27 cellular contexts compared by ENCODE assay signal in genomic region chrX:115311139-115311538, GRCh38. TPM values are rescaled to one million over a fixed set of nuclear protein-coding genes. Genes with fewer than 3 reads are reported as not detected.
"Had no signal": no experiment of that assay in that cellular context is flagged by ENCODE, and none has a peak within 500 bp of the region (broad histone marks: within the 10 kb centered on the region; RNA-seq: fewer than 3 reads in every experiment).

No MANE protein-coding gene starts in this region.

- H3K9me3 ChIP-seq: lower lobe of right lung, tibial artery had no signal

- H3K27ac Mint-ChIP-seq: activated CD4-positive, alpha-beta memory T cell treated with anti-CD3 and anti-CD28 coated beads for 36 hours; activated naive CD8-positive, alpha-beta T cell treated with anti-CD3 and anti-CD28 coated beads for 36 hours; immature natural killer cell; natural killer cell; T-helper 1 cell treated with Interleukin-12 subunit alpha and Interleukin-12 subunit beta and Interleukin-4 antibody, amounts not matched to agents 30 μg/mL and 1 μg/mL, for 36 hours had no signal

- H3K4me3 ChIP-seq: breast epithelium, lower lobe of right lung, pancreas, tibial artery had no signal

- H3K4me3 Mint-ChIP-seq: activated CD4-positive, alpha-beta memory T cell treated with anti-CD3 and anti-CD28 coated beads for 36 hours; activated naive CD8-positive, alpha-beta T cell treated with anti-CD3 and anti-CD28 coated beads for 36 hours; central memory CD8-positive, alpha-beta T cell; immature natural killer cell; natural killer cell; T-helper 1 cell treated with Interleukin-12 subunit alpha and Interleukin-12 subunit beta and Interleukin-4 antibody, amounts not matched to agents 30 μg/mL and 1 μg/mL, for 36 hours had no signal

- H3K4me1 ChIP-seq: breast epithelium, lower lobe of right lung, pancreas, tibial artery had no signal

- H3K36me3 ChIP-seq: breast epithelium, lower lobe of right lung, pancreas, tibial artery had no signal

- H3K9me3 Mint-ChIP-seq: activated CD4-positive, alpha-beta memory T cell treated with anti-CD3 and anti-CD28 coated beads for 36 hours; activated naive CD8-positive, alpha-beta T cell treated with anti-CD3 and anti-CD28 coated beads for 36 hours; central memory CD8-positive, alpha-beta T cell; natural killer cell; T-helper 1 cell treated with Interleukin-12 subunit alpha and Interleukin-12 subunit beta and Interleukin-4 antibody, amounts not matched to agents 30 μg/mL and 1 μg/mL, for 36 hours had no signal

- H3K4me1 Mint-ChIP-seq: activated naive CD8-positive, alpha-beta T cell treated with anti-CD3 and anti-CD28 coated beads for 36 hours; central memory CD8-positive, alpha-beta T cell; immature natural killer cell; natural killer cell had no signal

- H3K27me3 ChIP-seq: tibial artery had no signal

- H3K27ac ChIP-seq: breast epithelium, lower lobe of right lung, pancreas, tibial artery had no signal

- ATAC-seq: esophagus mucosa; left lobe of liver; stimulated activated naive CD8-positive, alpha-beta T cell treated with anti-CD3 and anti-CD28 coated beads, Interleukin-15, Interleukin-2, amounts not matched to agents 100 U/mL and 50 U/mL, for 24 hours had no signal

- H3K27me3 Mint-ChIP-seq: activated CD4-positive, alpha-beta memory T cell treated with anti-CD3 and anti-CD28 coated beads for 36 hours; activated naive CD8-positive, alpha-beta T cell treated with anti-CD3 and anti-CD28 coated beads for 36 hours; central memory CD8-positive, alpha-beta T cell had no signal

- H3K36me3 Mint-ChIP-seq: activated CD4-positive, alpha-beta memory T cell treated with anti-CD3 and anti-CD28 coated beads for 36 hours; activated naive CD8-positive, alpha-beta T cell treated with anti-CD3 and anti-CD28 coated beads for 36 hours; immature natural killer cell; natural killer cell had no signal

- DNase-seq: activated CD4-positive, alpha-beta memory T cell treated with anti-CD3 and anti-CD28 coated beads for 36 hours; activated CD4-positive, alpha-beta T cell treated with anti-CD3 and anti-CD28 coated beads for 4 hours; activated CD4-positive, CD25-positive, alpha-beta regulatory T cell; activated naive CD4-positive, alpha-beta T cell treated with Interleukin-2 at 50 U/mL for 16 hours; activated naive CD8-positive, alpha-beta T cell treated with anti-CD3 and anti-CD28 coated beads for 36 hours; activated T-cell treated with anti-CD3 and anti-CD28 coated beads, Interleukin-2, amount 50 U/mL, for 48 hours; effector memory CD4-positive, alpha-beta T cell; immature natural killer cell; lower lobe of right lung; natural killer cell; stimulated activated CD4-positive, alpha-beta T cell treated with anti-CD3 and anti-CD28 coated beads, Interleukin-12 subunit alpha, Interleukin-12 subunit beta, amount 100 ng/mL, for 4 hours; stimulated activated CD4-positive, alpha-beta T cell treated with anti-CD3 and anti-CD28 coated beads, Interleukin-4, amount 100 ng/mL, for 4 hours; stimulated activated naive CD8-positive, alpha-beta T cell treated with anti-CD3 and anti-CD28 coated beads, Interleukin-15, Interleukin-2, amounts not matched to agents 100 U/mL and 50 U/mL, for 24 hours; tibial artery had no signal

RNA-seq across cellular contexts. Expression of gene LUZP4, which starts 21.6 kb away (rescaled TPM):
- total RNA-seq: activated CD4-positive, alpha-beta memory T cell treated with anti-CD3 and anti-CD28 coated beads for 36 hours; activated naive CD8-positive, alpha-beta T cell treated with anti-CD3 and anti-CD28 coated beads for 36 hours; breast epithelium; dermis microvascular lymphatic vessel endothelial cell; endothelial cell of umbilical vein; esophagus mucosa; frontal cortex; kidney epithelial cell; left lobe of liver; lower lobe of right lung; natural killer cell; pancreas; pulmonary artery endothelial cell; right cardiac atrium; ureter had no signal
- polyA plus RNA-seq: endothelial cell of umbilical vein, immature natural killer cell, pancreas, right cardiac atrium had no signal
